8 cellular contexts compared by ENCODE assay signal in genomic region chr14:35533357-35534129, GRCh38. TPM values are rescaled to one million over a fixed set of nuclear protein-coding genes. Genes with fewer than 3 reads are reported as not detected.
DNase-seq lines count a peak whose midpoint lies in the region; ATAC-seq and TF ChIP-seq lines count a peak whose summit lies in the region.

No MANE protein-coding gene starts in this region.

- intact Hi-C loops in PC-3 (cut with micrococcal nuclease) (loop anchor here (1.0 to 10.0 kb wide), 2 partner anchors 154 to 281 kb away; no protein-coding TSS in a partner anchor), transverse colon (cut with DNase I; ENCODE audit: low total_unique reads) (no loop called here)

- H3K9ac ChIP-seq in PC-3 (ENCODE audit: low read length) = no peak overlapping the region

- peak in 1 of 2 donors; percentile 5 for TF ChIP-seq POLR2A in gastroesophageal sphincter (IDR thresholded peaks at IDR 0.05)
- TF ChIP-seq POLR2A in transverse colon (IDR thresholded peaks at IDR 0.05) = no peak

- peak overlapping the region; percentile 92 for H3K4me2 ChIP-seq in PC-3 (ENCODE audit: low read length)

- H2AFZ ChIP-seq in PC-3 (ENCODE audit: low read length) = peak overlapping the region; percentile 93

- CTCF ChIA-PET in PC-3 (lab: Charles Lee) = interaction anchor here (0.6 to 1.2 kb wide), 5 partner anchors 32 to 550 kb away, joined by 3 to 5 read pairs (median 4); no protein-coding TSS in a partner anchor

- WGBS in gastroesophageal sphincter (ENCODE audit: low coverage in 1 of 2), 2 donors = 0% methylated on average over 1 of the region's 95 CpGs
- 3% methylated on average over 61 of the region's 95 CpGs; no CpG with 5 or more reads in 1 of the 2 donors for WGBS in transverse colon (ENCODE audit: low coverage in 1 of 2), 2 donors

- TF ChIP-seq EP300 in gastroesophageal sphincter (IDR thresholded peaks at IDR 0.05) = no peak
- TF ChIP-seq EP300 in transverse colon (IDR thresholded peaks at IDR 0.05; ENCODE audit: low read depth) = no peak

- H3K27ac ChIP-seq in PC-3 (ENCODE audit: low read length) = no peak overlapping the region
- H3K27ac ChIP-seq in gastroesophageal sphincter = no peak overlapping the region
- H3K27ac ChIP-seq in transverse colon = no peak overlapping the region

- ATAC-seq in GM21381 (IDR thresholded peaks at IDR 0.05; ENCODE audit: unreplicated experiment) = peak; percentile 72
- peak; percentile 89 for ATAC-seq in PC-3
- ATAC-seq in gastroesophageal sphincter = peak; percentile 43
- ATAC-seq in omental fat pad (ENCODE audit: low FRiP score) = peak; percentile 70

- no peaks in the 10 kb centered on the region for H4K20me1 ChIP-seq in PC-3 (ENCODE audit: low read length)

- DNase-seq in D341Med (ENCODE audit: low spot score) (peak; percentile 96), HT1080 (ENCODE audit: low read depth) (peak; percentile 80), PC-3 (peak; percentile 69), omental fat pad (ENCODE audit: low spot score) (no peak), transverse colon (peak; percentile 67)
- DNase-seq in activated effector memory CD4-positive, alpha-beta T cell treated with anti-CD3 and anti-CD28 coated beads, Interleukin-2, amount 50 U/mL, for 16 hours = peak; percentile 88

- H3K79me2 ChIP-seq in PC-3 (ENCODE audit: low read length) = no peaks in the 10 kb centered on the region

- no peaks in the 10 kb centered on the region for H3K9me2 ChIP-seq in PC-3 (replicated peaks; ENCODE audit: low read length)

- POLR2A ChIA-PET in PC-3 (lab: Charles Lee; ENCODE audit: unreplicated experiment) = interaction anchor here (0.5 kb wide), 1 partner anchor 393 kb away, joined by 3 read pairs; no protein-coding TSS in a partner anchor

- in situ Hi-C loops in transverse colon (cut with MboI; ENCODE audit: low pct_ligation_motif_present in 1 of 4, low pct_unique_long_range_greater_than_20kb in 1 of 4, low sequenced_read_pairs in 3 of 4) = no loop called here

- 0 out of 2 replicates have a peak, but pooled peaks have one; percentile 8 for TF ChIP-seq CTCF in PC-3 (conservative IDR thresholded peaks at IDR 0.05; ENCODE audit: low read depth, low read length)
- no peak for TF ChIP-seq CTCF in gastroesophageal sphincter (IDR thresholded peaks at IDR 0.05)
- no peak for TF ChIP-seq CTCF in omental fat pad (IDR thresholded peaks at IDR 0.05)
- no peak for TF ChIP-seq CTCF in transverse colon (IDR thresholded peaks at IDR 0.05)

- H3F3A ChIP-seq in PC-3 (ENCODE audit: low read length, unreplicated experiment) = no peaks in the 10 kb centered on the region

- H3K9me3 ChIP-seq in PC-3 (ENCODE audit: low read length) = no peaks in the 10 kb centered on the region
- H3K9me3 ChIP-seq in gastroesophageal sphincter = no peaks in the 10 kb centered on the region
- no peaks in the 10 kb centered on the region for H3K9me3 ChIP-seq in transverse colon

- H3K4me1 ChIP-seq in PC-3 (ENCODE audit: insufficient read depth, low read length) (no peaks in the 10 kb centered on the region; the same call in 1 of the 2 replicates), gastroesophageal sphincter (peaks cover 0 to 31% (median 17%) of the 10 kb centered on the region in 3 donors), transverse colon (peaks cover 7 to 29% (median 25%) of the 10 kb centered on the region in 4 donors)

- no TSS peak for BruUV-seq in PC-3 (replicated peaks; lab: Mats Ljungman, UMichigan)

- H3K27me3 ChIP-seq in PC-3 (ENCODE audit: low read length) = peaks cover 59% of the 10 kb centered on the region
- peaks cover 71% of the 10 kb centered on the region for H3K27me3 ChIP-seq in gastroesophageal sphincter
- peaks cover 81% of the 10 kb centered on the region for H3K27me3 ChIP-seq in transverse colon

- H3K4me3 ChIP-seq in PC-3 (ENCODE audit: low read length) = peak overlapping the region; percentile 75
- peak overlapping the region; percentile 12 to 54 for H3K4me3 ChIP-seq in gastroesophageal sphincter
- peak overlapping the region; percentile 24 to 74 (median 42) for H3K4me3 ChIP-seq in transverse colon

- H3K36me3 ChIP-seq in PC-3 (ENCODE audit: low read depth, low read length) = no peaks in the 10 kb centered on the region
- H3K36me3 ChIP-seq in gastroesophageal sphincter = peaks cover 0 to 9% of the 10 kb centered on the region in 2 donors
- H3K36me3 ChIP-seq in transverse colon = no peaks in the 10 kb centered on the region

RNA-seq across cellular contexts. Expression of gene INSM2, which starts 0.4 kb away (rescaled TPM):
- total RNA-seq in HT1080 (2014; rRNA removed; shearing (Covaris generic)) = 0.02 TPM in 1 of 2 replicates, not detected in the other
- polyA plus RNA-seq in HT1080 (2015; cell fraction: cytosol; rRNA removed) = not detected in 2 replicates
- not detected in 2 replicates for polyA plus RNA-seq in HT1080 (2015; cell fraction: nucleus; rRNA removed)
- total RNA-seq in PC-3 (2014; rRNA removed) (0.07 TPM in 1 of 2 replicates, not detected in the other), gastroesophageal sphincter (under 1 TPM in 1 of 4 donors, not detected in 3; 0.23 TPM), omental fat pad (under 1 TPM in 2 of 4 donors, not detected in 2; 0.13 to 0.47 TPM), transverse colon (under 1 TPM in 1 of 4 donors, not detected in 3; 0.14 TPM)
